ENCODE assay signal across 8 cellular contexts in genomic region chr1:108570128-108570527, GRCh38. TPM values are rescaled to one million over a fixed set of nuclear protein-coding genes. Genes with fewer than 3 reads are reported as not detected.
A peak's percentile ranks its signal among the peaks of the same experiment; 100 is the strongest.
DNase-seq lines count a peak whose midpoint lies in the region; ATAC-seq, FAIRE-seq and TF ChIP-seq lines count a peak whose summit lies in the region.

No MANE protein-coding gene starts in this region.

- peak; percentile 53 for TF ChIP-seq CTCF in OCI-LY3 (IDR thresholded peaks at IDR 0.05; ENCODE audit: low read depth, low read length)
- peak in 1 of 2 donors; percentile 40 for TF ChIP-seq CTCF in endothelial cell of umbilical vein (IDR thresholded peaks at IDR 0.05; ENCODE audit: extremely low read depth in 1 of 2, insufficient read depth in 1 of 2, low read depth in 1 of 2, low read length in 2 of 2)
- peak; percentile 34 for TF ChIP-seq CTCF in progenitor cell of endocrine pancreas (IDR thresholded peaks at IDR 0.05; ENCODE audit: unreplicated experiment)
- no peak for TF ChIP-seq CTCF in omental fat pad (IDR thresholded peaks at IDR 0.05)

- no peaks in the 10 kb centered on the region for H3K9me1 ChIP-seq in endothelial cell of umbilical vein (replicated peaks; ENCODE audit: control insufficient read depth, extremely low read depth, insufficient read depth, low read length)

- CTCF ChIA-PET in endothelial cell of umbilical vein (lab: Charles Lee): interaction anchor here (2.8 to 3.1 kb wide), 2 partner anchors 10 to 73 kb away, joined by 12 to 13 read pairs; partner anchors contain the start of gene EEIG2

- H3K36me3 ChIP-seq in OCI-LY3 (replicated peaks; ENCODE audit: low read depth, low read length): no peaks in the 10 kb centered on the region
- H3K36me3 ChIP-seq in endothelial cell of umbilical vein (ENCODE audit: control insufficient read depth in 2 of 2, extremely low read depth in 1 of 2, insufficient read depth in 2 of 2, low read length in 2 of 2): no peaks in the 10 kb centered on the region

- H4K20me1 ChIP-seq in OCI-LY3 (ENCODE audit: insufficient read depth, low read length): peaks cover 9% of the 10 kb centered on the region; the same call in 1 of the 2 replicates
- no peaks in the 10 kb centered on the region for H4K20me1 ChIP-seq in endothelial cell of umbilical vein (replicated peaks; ENCODE audit: control insufficient read depth, extremely low read depth, insufficient read depth, low read length)

- H3K4me3 ChIP-seq in OCI-LY3 (ENCODE audit: low read length): no peak overlapping the region
- H3K4me3 ChIP-seq in endothelial cell of umbilical vein (replicated peaks in 1 of 3; ENCODE audit: insufficient read depth in 1 of 3, low read depth in 1 of 3, low read length in 3 of 3): no peak overlapping the region

- no peaks in the 10 kb centered on the region for H3K27me3 ChIP-seq in OCI-LY3 (ENCODE audit: low read depth, low read length)
- no peaks in the 10 kb centered on the region for H3K27me3 ChIP-seq in endothelial cell of umbilical vein (ENCODE audit: control insufficient read depth in 2 of 2, insufficient read depth in 2 of 2, low read length in 2 of 2)

- no peak overlapping the region for H3K27ac Mint-ChIP-seq in progenitor cell of endocrine pancreas

- H3K9me3 ChIP-seq in OCI-LY3 (ENCODE audit: insufficient read depth, low read length) (no peaks in the 10 kb centered on the region), endothelial cell of umbilical vein (replicated peaks; ENCODE audit: control insufficient read depth, insufficient read depth, low read length) (no peaks in the 10 kb centered on the region)

- FAIRE-seq in endothelial cell of umbilical vein (lab: Jason Lieb, UNC): peak; percentile 72

- H3K27ac ChIP-seq in OCI-LY3 (ENCODE audit: low read length) (no peak overlapping the region), endothelial cell of umbilical vein (ENCODE audit: insufficient read depth, low read depth, low read length) (no peak overlapping the region)

- intact Hi-C loops in endothelial cell of umbilical vein (cut with micrococcal nuclease): loop anchor here (1.0 kb wide), 1 partner anchor 9 kb away; no protein-coding TSS in a partner anchor

- H3K79me2 ChIP-seq in OCI-LY3 (ENCODE audit: low read length) (no peaks in the 10 kb centered on the region; the same call in 1 of the 2 replicates), endothelial cell of umbilical vein (ENCODE audit: control insufficient read depth, insufficient read depth, low read length) (no peaks in the 10 kb centered on the region)

- POLR2A ChIA-PET in endothelial cell of umbilical vein (lab: Charles Lee): no interaction called here

- H3K4me1 ChIP-seq in OCI-LY3 (ENCODE audit: low read length): peaks cover 3% of the 10 kb centered on the region
- peaks cover 3% of the 10 kb centered on the region for H3K4me1 ChIP-seq in endothelial cell of umbilical vein (ENCODE audit: control insufficient read depth, extremely low read depth, insufficient read depth, low read length)

- no peak for TF ChIP-seq POLR2A in endothelial cell of umbilical vein (IDR thresholded peaks at IDR 0.05; ENCODE audit: low read depth, low read length)

- H3K36me3 Mint-ChIP-seq in progenitor cell of endocrine pancreas (ENCODE audit: insufficient read depth): no peaks in the 10 kb centered on the region

- DNase-seq in Daoy (ENCODE audit: low read depth) (peak; percentile 40), endothelial cell of umbilical vein (ENCODE audit: low read depth, low spot score) (no peak), progenitor cell of endocrine pancreas (ENCODE audit: low spot score, unreplicated experiment) (no peak), omental fat pad (ENCODE audit: low spot score) (no peak)
- no peak for DNase-seq in effector CD8-positive, alpha-beta T cell (lab: John Stamatoyannopoulos, UW)

- peaks cover 8% of the 10 kb centered on the region for H3K9me3 Mint-ChIP-seq in progenitor cell of endocrine pancreas (ENCODE audit: low read depth)

- dilution Hi-C loops in endothelial cell of umbilical vein (cut with MboI; ENCODE audit: extremely low pct_ligation_motif_present, low sequenced_read_pairs): no loop called here

- H2AFZ ChIP-seq in OCI-LY3 (ENCODE audit: low read depth, low read length): no peak overlapping the region
- no peak overlapping the region for H2AFZ ChIP-seq in endothelial cell of umbilical vein (ENCODE audit: low read depth, low read length)

- H3K4me2 ChIP-seq in OCI-LY3 (ENCODE audit: low read length): no peak overlapping the region
- H3K4me2 ChIP-seq in endothelial cell of umbilical vein (ENCODE audit: insufficient read depth, low read length): no peak overlapping the region

- ATAC-seq in GM19395 (IDR thresholded peaks at IDR 0.05; ENCODE audit: unreplicated experiment): peak; percentile 97
- ATAC-seq in HG03139 (IDR thresholded peaks at IDR 0.05; ENCODE audit: unreplicated experiment): peak; percentile 99
- no peak for ATAC-seq in omental fat pad (ENCODE audit: low FRiP score)

- no peak overlapping the region for H3K9ac ChIP-seq in OCI-LY3 (ENCODE audit: low read length)
- H3K9ac ChIP-seq in endothelial cell of umbilical vein (replicated peaks; ENCODE audit: extremely low read depth, insufficient read depth, low read length): no peak overlapping the region

- no TSS peak for BruUV-seq in endothelial cell of umbilical vein (replicated peaks; lab: Mats Ljungman, UMichigan)

- no peaks in the 10 kb centered on the region for H3K4me1 Mint-ChIP-seq in progenitor cell of endocrine pancreas (ENCODE audit: low read depth)

- no peak overlapping the region for H3K4me3 Mint-ChIP-seq in progenitor cell of endocrine pancreas (ENCODE audit: low read depth)

- H3K27me3 Mint-ChIP-seq in progenitor cell of endocrine pancreas: no peaks in the 10 kb centered on the region

TF ChIP-seq in endothelial cell of umbilical vein, 7 proteins besides CTCF, POLR2A, EP300 and RAD21:
- TF ChIP-seq MYC (IDR thresholded peaks at IDR 0.05; ENCODE audit: low read depth, low read length) (no peak), POLR2AphosphoS5 (IDR thresholded peaks at IDR 0.05; ENCODE audit: insufficient read depth, low read depth, low read length) (no peak), EZH2 (IDR thresholded peaks at IDR 0.05; ENCODE audit: borderline replicate concordance, low read depth, low read length, severe bottlenecking) (no peak), GATA2 (IDR thresholded peaks at IDR 0.05; ENCODE audit: insufficient read depth, insufficient read length, low read depth, low read length) (no peak), FOS (IDR thresholded peaks at IDR 0.05; ENCODE audit: borderline replicate concordance, insufficient read depth, low read length) (no peak), JUN (IDR thresholded peaks at IDR 0.05; ENCODE audit: borderline replicate concordance, insufficient read depth, insufficient read length, low read depth) (no peak), MAX (IDR thresholded peaks at IDR 0.05; ENCODE audit: insufficient read depth, insufficient read length) (no peak)

RNA-seq across cellular contexts. Expression of gene EEIG2, which starts 10.2 kb away (rescaled TPM):
- 13.4 and 14.2 TPM in 2 replicates for total RNA-seq in Daoy (2014; rRNA removed; shearing (Covaris generic))
- 7.2 and 8.7 TPM in 2 replicates for total RNA-seq in endothelial cell of umbilical vein
- 2.0 and 2.5 TPM in 2 replicates for polyA plus RNA-seq in endothelial cell of umbilical vein
- polyA plus RNA-seq in endothelial cell of umbilical vein (2011; cell fraction: cytosol; rRNA removed): 2.8 and 3.3 TPM in 2 replicates
- polyA plus RNA-seq in endothelial cell of umbilical vein (2011; cell fraction: nucleus; rRNA removed): 6.5 and 7.4 TPM in 2 replicates
- polyA plus RNA-seq in endothelial cell of umbilical vein (2012): 1.4 and 2.3 TPM in 2 replicates
- 4.8 and 6.2 TPM in 2 replicates for polyA minus RNA-seq in endothelial cell of umbilical vein
- 80.9 TPM for polyA minus RNA-seq in endothelial cell of umbilical vein (2011; cell fraction: cytosol; rRNA and poly(A)+ RNA removed)
- 8.4 and 12.0 TPM in 2 replicates for polyA minus RNA-seq in endothelial cell of umbilical vein (2011; cell fraction: nucleus; rRNA and poly(A)+ RNA removed)
- total RNA-seq in progenitor cell of endocrine pancreas: 6.8 and 7.8 TPM in 2 replicates
- 10 to 100 TPM; 14.3 to 25.5 (median 17.8) TPM for total RNA-seq in omental fat pad

Comparison
In these comparisons a context has a peak if more than half of its experiments do, and no peak if none do; other contexts are left out.
1. CTCF ChIP-seq: peak in OCI-LY3 (single experiment) and progenitor cell of endocrine pancreas (single experiment); none in omental fat pad (0 of 3).